Comparison of ENCODE assay signal across 15 cellular contexts in the genomic region with DNA sequence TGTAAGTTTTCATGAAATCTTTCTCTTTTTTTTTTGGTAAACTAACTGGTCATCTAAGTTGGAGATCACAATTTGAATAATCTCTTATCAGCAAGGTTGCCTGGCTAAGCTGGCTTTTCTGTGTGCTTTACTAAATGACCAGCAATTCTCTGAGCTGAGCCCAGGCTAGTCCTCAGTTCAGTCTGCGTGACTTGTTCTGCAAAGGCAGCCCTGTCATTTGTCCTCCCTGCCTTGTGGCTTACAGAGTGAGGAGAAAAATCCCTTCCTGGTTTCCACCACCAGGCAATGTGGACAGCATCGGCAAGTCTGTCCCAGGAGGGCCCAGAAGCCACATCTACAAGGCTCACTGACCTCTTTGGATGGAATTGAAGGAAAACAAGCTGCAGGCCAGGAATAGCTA.
"Had no signal": no experiment of that assay in that cellular context is flagged by ENCODE, and none has a peak within 500 bp of the region (broad histone marks: within the 10 kb centered on the region; RNA-seq: fewer than 3 reads in every experiment).

No MANE protein-coding gene starts in this region.

- H3K27ac ChIP-seq: coronary artery, gastrocnemius medialis, hepatocyte, lower lobe of right lung, prostate gland had no signal

- H3K9me3 Mint-ChIP-seq: naive thymus-derived CD8-positive, alpha-beta T cell; stimulated activated naive B cell treated with anti-CD40 and anti-IgM and Interleukin-4, amounts not matched to agents 10 μg/mL and 1 μg/mL and 100 μg/mL, for 72 hours had no signal

- H3K27me3 Mint-ChIP-seq: stimulated activated naive B cell treated with anti-CD40 and anti-IgM and Interleukin-4, amounts not matched to agents 10 μg/mL and 1 μg/mL and 100 μg/mL, for 72 hours had no signal

- ATAC-seq: gastrocnemius medialis; lower lobe of right lung; naive thymus-derived CD8-positive, alpha-beta T cell; stimulated activated naive B cell treated with anti-CD40 and anti-IgM and Interleukin-4, amounts not matched to agents 10 μg/mL and 1 μg/mL and 100 μg/mL, for 72 hours had no signal

- H3K27me3 ChIP-seq: gastrocnemius medialis, hepatocyte, tibial nerve had no signal

- H3K27ac Mint-ChIP-seq: naive thymus-derived CD8-positive, alpha-beta T cell; stimulated activated naive B cell treated with anti-CD40 and anti-IgM and Interleukin-4, amounts not matched to agents 10 μg/mL and 1 μg/mL and 100 μg/mL, for 72 hours had no signal

- H3K4me1 ChIP-seq: gastrocnemius medialis, lower lobe of right lung, prostate gland had no signal

- H3K36me3 Mint-ChIP-seq: naive thymus-derived CD8-positive, alpha-beta T cell; stimulated activated naive B cell treated with anti-CD40 and anti-IgM and Interleukin-4, amounts not matched to agents 10 μg/mL and 1 μg/mL and 100 μg/mL, for 72 hours had no signal

- H3K36me3 ChIP-seq: gastrocnemius medialis, lower lobe of right lung, prostate gland, tibial nerve had no signal

- H3K9me3 ChIP-seq: gastrocnemius medialis, lower lobe of right lung, prostate gland, tibial nerve had no signal

- H3K4me3 ChIP-seq: coronary artery, gastrocnemius medialis, hepatocyte, lower lobe of right lung, prostate gland, tibial nerve had no signal

- DNase-seq: activated CD4-positive, alpha-beta T cell treated with anti-CD3 and anti-CD28 coated beads for 48 hours; activated CD8-positive, alpha-beta memory T cell treated with anti-CD3 and anti-CD28 coated beads for 24 hours; activated naive CD4-positive, alpha-beta T cell treated with Interleukin-2 at 50 U/mL for 16 hours; central memory CD4-positive, alpha-beta T cell; effector CD4-positive, alpha-beta T cell; gastrocnemius medialis; lower lobe of right lung; naive thymus-derived CD8-positive, alpha-beta T cell; stimulated activated CD4-positive, alpha-beta T cell treated with anti-CD3 and anti-CD28 coated beads, Interleukin-2, amount 100 ng/mL, for 24 hours; stimulated activated naive B cell treated with anti-CD40 and anti-IgM and Interleukin-4, amounts not matched to agents 10 μg/mL and 1 μg/mL and 100 μg/mL, for 72 hours had no signal

- FAIRE-seq: endothelial cell of umbilical vein had no signal

- H3K4me3 Mint-ChIP-seq: naive thymus-derived CD8-positive, alpha-beta T cell; stimulated activated naive B cell treated with anti-CD40 and anti-IgM and Interleukin-4, amounts not matched to agents 10 μg/mL and 1 μg/mL and 100 μg/mL, for 72 hours had no signal
